ENCODE assay signal across 21 cellular contexts in genomic region chr9:132094314-132094791, GRCh38. TPM values are rescaled to one million over a fixed set of nuclear protein-coding genes. Genes with fewer than 3 reads are reported as not detected.
DNase-seq lines count a peak whose midpoint lies in the region; ATAC-seq, FAIRE-seq and TF ChIP-seq lines count a peak whose summit lies in the region.
"Had no signal": no experiment of that assay in that cellular context is flagged by ENCODE, and none has a peak within 500 bp of the region (broad histone marks: within the 10 kb centered on the region; RNA-seq: fewer than 3 reads in every experiment).

No MANE protein-coding gene starts in this region.

- BruUV-seq in mammary epithelial cell (replicated peaks; lab: Mats Ljungman, UMichigan) (no TSS peak), MCF 10A (replicated peaks; lab: Mats Ljungman, UMichigan) (no TSS peak), HepG2 (replicated peaks; lab: Mats Ljungman, UMichigan) (no TSS peak)

- DNase-seq in mammary epithelial cell (peak; percentile 77), MCF 10A (ENCODE audit: unreplicated experiment) (no peak), SW480 (ENCODE audit: low spot score) (peak; percentile 46), fibroblast of pulmonary artery (ENCODE audit: low read depth) (peak; percentile 76), HepG2 (ENCODE audit: low spot score) (no peak)
- DNase-seq: 8988T; activated CD4-positive, alpha-beta T cell treated with anti-CD3 and anti-CD28 coated beads, Interleukin-2, amount 10 ng/mL, durations not matched to agents 24 days and 14 days; activated naive CD8-positive, alpha-beta T cell treated with anti-CD3 and anti-CD28 coated beads, Interleukin-2, amount 50 U/mL, for 24 hours; activated T-cell treated with anti-CD3 and anti-CD28 coated beads, Interleukin-2, amount 50 U/mL, for 1 hour; Caco-2; H7; NCI-H2107; NCI-H774 had no signal

- FAIRE-seq in HepG2 (lab: Jason Lieb, UNC): no peak

- no peaks in the 10 kb centered on the region for H3K36me3 Mint-ChIP-seq in MCF 10A (ENCODE audit: insufficient read depth, unreplicated experiment)
- H3K36me3 Mint-ChIP-seq: neural progenitor cell; stimulated activated memory B cell treated with anti-CD40 and anti-IgM and Interleukin-4, amounts not matched to agents 10 μg/mL and 1 μg/mL and 100 μg/mL, for 72 hours had no signal

- H2AFZ ChIP-seq in mammary epithelial cell (ENCODE audit: low read depth, low read length) (no peak overlapping the region), HepG2 (ENCODE audit: low read length) (no peak overlapping the region)
- H2AFZ ChIP-seq: neural progenitor cell had no signal

- no peaks in the 10 kb centered on the region for H3K9me3 Mint-ChIP-seq in MCF 10A (ENCODE audit: unreplicated experiment)
- H3K9me3 Mint-ChIP-seq: activated CD4-positive, alpha-beta T cell treated with anti-CD3 and anti-CD28 coated beads, Interleukin-2, amount 10 ng/mL, durations not matched to agents 24 days and 14 days; activated naive CD8-positive, alpha-beta T cell treated with anti-CD3 and anti-CD28 coated beads, Interleukin-2, amount 50 U/mL, for 24 hours; dendritic cell treated with granulocyte-macrophage colony-stimulating factor and Interleukin-4, amounts not matched to agents 40 ng/mL and 50 ng/mL, for 4 days; neural progenitor cell; stimulated activated memory B cell treated with anti-CD40 and anti-IgM and Interleukin-4, amounts not matched to agents 10 μg/mL and 1 μg/mL and 100 μg/mL, for 72 hours had no signal

- TF ChIP-seq EP300 in HepG2 (IDR thresholded peaks at IDR 0.05; ENCODE audit: low read depth in 2 of 2, low read length in 2 of 2) (no peak), HepG2 (CRISPR knock-in tag; IDR thresholded peaks at IDR 0.05; ENCODE audit: borderline replicate concordance) (no peak)

- H3K9me3 ChIP-seq in mammary epithelial cell (replicated peaks; ENCODE audit: insufficient read depth, low read length): no peaks in the 10 kb centered on the region
- no peaks in the 10 kb centered on the region for H3K9me3 ChIP-seq in HepG2 (ENCODE audit: low read length)
- H3K9me3 ChIP-seq: Caco-2, esophagus muscularis mucosa had no signal

- peak overlapping the region; percentile 50 for H3K4me2 ChIP-seq in mammary epithelial cell (ENCODE audit: insufficient read depth, low read depth, low read length)
- H3K4me2 ChIP-seq in HepG2 (ENCODE audit: low read depth, low read length): no peak overlapping the region
- H3K4me2 ChIP-seq: neural progenitor cell had no signal

- no peak for TF ChIP-seq POLR2A in HepG2 (IDR thresholded peaks at IDR 0.05; ENCODE audit: insufficient read depth in 1 of 2, low read depth in 2 of 2, low read length in 2 of 2)

- peaks cover 6% of the 10 kb centered on the region for H3K4me1 Mint-ChIP-seq in MCF 10A (ENCODE audit: insufficient read depth, unreplicated experiment)
- H3K4me1 Mint-ChIP-seq: neural progenitor cell; stimulated activated memory B cell treated with anti-CD40 and anti-IgM and Interleukin-4, amounts not matched to agents 10 μg/mL and 1 μg/mL and 100 μg/mL, for 72 hours had no signal

- POLR2A ChIA-PET in MCF 10A (lab: Yijun Ruan, JAX): no interaction called here
- POLR2A ChIA-PET in HepG2 (lab: Yijun Ruan, JAX): no interaction called here

- H4K20me1 ChIP-seq in mammary epithelial cell (ENCODE audit: insufficient read depth, low read length): no peaks in the 10 kb centered on the region
- H4K20me1 ChIP-seq in HepG2 (ENCODE audit: insufficient read depth, low read length): no peaks in the 10 kb centered on the region

- H3K4me3 Mint-ChIP-seq in MCF 10A (ENCODE audit: unreplicated experiment): no peak overlapping the region
- H3K4me3 Mint-ChIP-seq: activated CD4-positive, alpha-beta T cell treated with anti-CD3 and anti-CD28 coated beads, Interleukin-2, amount 10 ng/mL, durations not matched to agents 24 days and 14 days; activated naive CD8-positive, alpha-beta T cell treated with anti-CD3 and anti-CD28 coated beads, Interleukin-2, amount 50 U/mL, for 24 hours; dendritic cell treated with granulocyte-macrophage colony-stimulating factor and Interleukin-4, amounts not matched to agents 40 ng/mL and 50 ng/mL, for 4 days; neural progenitor cell; stimulated activated memory B cell treated with anti-CD40 and anti-IgM and Interleukin-4, amounts not matched to agents 10 μg/mL and 1 μg/mL and 100 μg/mL, for 72 hours had no signal

- H3K27me3 ChIP-seq in mammary epithelial cell (ENCODE audit: insufficient read depth, low read length) (no peaks in the 10 kb centered on the region), HepG2 (ENCODE audit: control insufficient read depth in 1 of 2, insufficient read depth in 2 of 2, low read length in 2 of 2) (peaks cover 0 to 6% of the 10 kb centered on the region in 2 experiments; a peak in 2 of 5 replicates)

- no peak overlapping the region for H3K27ac Mint-ChIP-seq in MCF 10A (ENCODE audit: low read depth, unreplicated experiment)
- H3K27ac Mint-ChIP-seq: activated CD4-positive, alpha-beta T cell treated with anti-CD3 and anti-CD28 coated beads, Interleukin-2, amount 10 ng/mL, durations not matched to agents 24 days and 14 days; activated naive CD8-positive, alpha-beta T cell treated with anti-CD3 and anti-CD28 coated beads, Interleukin-2, amount 50 U/mL, for 24 hours; dendritic cell treated with granulocyte-macrophage colony-stimulating factor and Interleukin-4, amounts not matched to agents 40 ng/mL and 50 ng/mL, for 4 days; neural progenitor cell; stimulated activated memory B cell treated with anti-CD40 and anti-IgM and Interleukin-4, amounts not matched to agents 10 μg/mL and 1 μg/mL and 100 μg/mL, for 72 hours had no signal

- no peaks in the 10 kb centered on the region for H3K79me2 ChIP-seq in mammary epithelial cell (ENCODE audit: insufficient read depth, low read length)
- no peaks in the 10 kb centered on the region for H3K79me2 ChIP-seq in HepG2 (ENCODE audit: insufficient read depth, low read length)

- TF ChIP-seq RAD21 in HepG2 (CRISPR knock-in tag; IDR thresholded peaks at IDR 0.05): no peak

- H3K36me3 ChIP-seq in mammary epithelial cell (ENCODE audit: insufficient read depth, low read length) (no peaks in the 10 kb centered on the region), HepG2 (replicated peaks in 1 of 2; ENCODE audit: control insufficient read depth in 1 of 2, insufficient read depth in 2 of 2, low read length in 2 of 2) (no peaks in the 10 kb centered on the region)
- H3K36me3 ChIP-seq: esophagus muscularis mucosa, neural progenitor cell had no signal

- CTCF ChIA-PET in mammary epithelial cell (lab: Charles Lee; ENCODE audit: low non-redundant PET): no interaction called here
- CTCF ChIA-PET in MCF 10A (lab: Yijun Ruan, JAX): interaction anchor here (0.5 kb wide), 1 partner anchor 728 kb away, joined by 3 read pairs; no protein-coding TSS in a partner anchor
- CTCF ChIA-PET in HepG2 (lab: Yijun Ruan, JAX; ENCODE audit: low intra/inter-chr PET ratio, low total read pairs): no interaction called here

- in situ Hi-C loops in mammary epithelial cell (cut with MboI; ENCODE audit: low sequenced_read_pairs in 2 of 2): no loop called here
- in situ Hi-C loops in HepG2 (cut with HindIII; ENCODE audit: extremely low pct_ligation_motif_present, low pct_unique_long_range_greater_than_20kb): no loop called here

- H3K27me3 Mint-ChIP-seq in MCF 10A (ENCODE audit: insufficient read depth, unreplicated experiment): peaks cover 73% of the 10 kb centered on the region

- dilution Hi-C loops in mammary epithelial cell (cut with HindIII; ENCODE audit: low sequenced_read_pairs): no loop called here

- ATAC-seq in GM18867 (IDR thresholded peaks at IDR 0.05; ENCODE audit: unreplicated experiment) (no peak), HepG2 (no peak), HG03280 (IDR thresholded peaks at IDR 0.05; ENCODE audit: unreplicated experiment) (no peak), HG02981 (IDR thresholded peaks at IDR 0.05; ENCODE audit: unreplicated experiment) (no peak)
- ATAC-seq: sciatic nerve; stimulated activated memory B cell treated with anti-CD40 and anti-IgM and Interleukin-4, amounts not matched to agents 10 μg/mL and 1 μg/mL and 100 μg/mL, for 72 hours had no signal

- H3K4me1 ChIP-seq in mammary epithelial cell (ENCODE audit: insufficient read depth, low read length): peaks cover 17% of the 10 kb centered on the region
- H3K4me1 ChIP-seq in HepG2 (ENCODE audit: insufficient read depth, low read length): no peaks in the 10 kb centered on the region
- H3K4me1 ChIP-seq: Caco-2, esophagus muscularis mucosa, neural progenitor cell had no signal

- TF ChIP-seq CTCF in mammary epithelial cell (conservative IDR thresholded peaks at IDR 0.05 in 1 of 2, IDR thresholded peaks at IDR 0.05 in 1 of 2; ENCODE audit: extremely low read depth in 1 of 2, insufficient read depth in 1 of 2, low read depth in 1 of 2, low read length in 2 of 2) (no peak), MCF 10A (IDR thresholded peaks at IDR 0.05; ENCODE audit: unreplicated experiment) (no peak), fibroblast of pulmonary artery (IDR thresholded peaks at IDR 0.05; ENCODE audit: low read length, missing control alignments) (no peak), HepG2 (CRISPR knock-in tag; IDR thresholded peaks at IDR 0.05) (no peak)

- WGBS in mammary epithelial cell (ENCODE audit: low coverage, missing lambda C conversion rate): 0% methylated on average over 2 of the region's 2 CpGs
- 0% methylated on average over 2 of the region's 2 CpGs for WGBS in HepG2 (ENCODE audit: low lambda C conversion rate)

- H3K4me3 ChIP-seq in mammary epithelial cell (replicated peaks in 1 of 3; ENCODE audit: insufficient read depth in 1 of 3, low read depth in 2 of 3, low read length in 3 of 3): no peak overlapping the region
- H3K4me3 ChIP-seq in fibroblast of pulmonary artery (replicated peaks; ENCODE audit: low read depth, low read length): no peak overlapping the region
- no peak overlapping the region for H3K4me3 ChIP-seq in HepG2 (replicated peaks in 1 of 3; ENCODE audit: insufficient read depth in 1 of 3, low read depth in 2 of 3, low read length in 3 of 3)
- H3K4me3 ChIP-seq: esophagus muscularis mucosa, neural progenitor cell had no signal

- intact Hi-C loops in mammary epithelial cell (cut with micrococcal nuclease) (loop anchor here (10.0 kb wide), 1 partner anchor 270 kb away; no protein-coding TSS in a partner anchor), MCF 10A (cut with micrococcal nuclease) (no loop called here), HepG2 (cut with micrococcal nuclease; ENCODE audit: unreplicated experiment) (no loop called here)

- H3K27ac ChIP-seq in mammary epithelial cell (ENCODE audit: insufficient read depth, low read depth, low read length) (no peak overlapping the region), HepG2 (ENCODE audit: extremely low read length, insufficient read depth, low read length) (no peak overlapping the region)
- H3K27ac ChIP-seq: esophagus muscularis mucosa, neural progenitor cell had no signal

- H3K9ac ChIP-seq in mammary epithelial cell (ENCODE audit: insufficient read depth, low read length): no peak overlapping the region
- no peak overlapping the region for H3K9ac ChIP-seq in HepG2 (ENCODE audit: insufficient read depth, low read depth, low read length)
- H3K9ac ChIP-seq: neural progenitor cell had no signal

RNA-seq across cellular contexts. Expression of gene MED27, which starts 14.7 kb away (rescaled TPM):
- total RNA-seq in mammary epithelial cell: 10 to 100 TPM; 31.8 to 39.8 TPM
- 62.6 TPM for polyA plus RNA-seq in mammary epithelial cell
- 51.8 TPM for polyA minus RNA-seq in mammary epithelial cell
- total RNA-seq in MCF 10A (2022): 34.3 and 41.9 TPM in 2 replicates
- total RNA-seq in HepG2 (2016; rRNA removed; fragmentation: Illumina TruSeq; extraction: Trizol): 19.0 and 25.3 TPM in 2 replicates
- total RNA-seq in HepG2 (2016; cell fraction: cytosol; rRNA removed; fragmentation: Illumina TruSeq; extraction: Trizol; ENCODE audit: low read depth): 4.8 and 5.6 TPM in 2 replicates
- 17.3 and 20.4 TPM in 2 replicates for total RNA-seq in HepG2 (2016; cell fraction: insoluble cytoplasmic fraction; rRNA removed; fragmentation: Illumina TruSeq; extraction: Trizol)
- total RNA-seq in HepG2 (2016; cell fraction: membrane; rRNA removed; fragmentation: Illumina TruSeq; extraction: Trizol): 6.0 and 6.6 TPM in 2 replicates
- total RNA-seq in HepG2 (2016; cell fraction: nucleus; rRNA removed; fragmentation: Illumina TruSeq; extraction: Trizol): 12.2 and 12.8 TPM in 2 replicates
- polyA plus RNA-seq in HepG2 (2011; rRNA removed): 16.9 and 18.0 TPM in 2 replicates
- 17.8 and 18.2 TPM in 2 replicates for polyA plus RNA-seq in HepG2 (2011; cell fraction: cytosol; rRNA removed)
- polyA plus RNA-seq in HepG2 (2011; cell fraction: nucleus; rRNA removed): 8.6 and 10.3 TPM in 2 replicates
- polyA plus RNA-seq in HepG2 (2012): 11.0 and 15.6 TPM in 2 replicates
- 3.8 and 4.2 TPM in 2 replicates for polyA plus RNA-seq in HepG2 (2016; cell fraction: cytosol; fragmentation: Illumina TruSeq; extraction: Trizol; ENCODE audit: low read depth)
- polyA plus RNA-seq in HepG2 (2016; cell fraction: insoluble cytoplasmic fraction; fragmentation: Illumina TruSeq; extraction: Trizol; ENCODE audit: low read depth): 25.5 and 28.9 TPM in 2 replicates
- 4.8 and 5.3 TPM in 2 replicates for polyA plus RNA-seq in HepG2 (2016; cell fraction: membrane; fragmentation: Illumina TruSeq; extraction: Trizol; ENCODE audit: low read depth)
- polyA plus RNA-seq in HepG2 (2016; cell fraction: nucleus; fragmentation: Illumina TruSeq; extraction: Trizol; ENCODE audit: insufficient read depth, low read depth): 12.0 and 13.7 TPM in 2 replicates
- polyA minus RNA-seq in HepG2 (2011; rRNA and poly(A)+ RNA removed; ENCODE audit: low replicate concordance): 17.7 and 52.1 TPM in 2 replicates
- polyA minus RNA-seq in HepG2 (2011; cell fraction: cytosol; rRNA and poly(A)+ RNA removed): 11.3 and 12.0 TPM in 2 replicates
- polyA minus RNA-seq in HepG2 (2011; cell fraction: nucleus; rRNA and poly(A)+ RNA removed): 10.4 and 17.4 TPM in 2 replicates

Comparison
In these comparisons a context has a peak if more than half of its experiments do, and no peak if none do; other contexts are left out.
1. DNase-seq: peak in mammary epithelial cell (single experiment), SW480 (single experiment) and fibroblast of pulmonary artery (single experiment); none in MCF 10A (single experiment) and HepG2 (single experiment).